ENCODE assay signal across 15 cellular contexts in the genomic region with DNA sequence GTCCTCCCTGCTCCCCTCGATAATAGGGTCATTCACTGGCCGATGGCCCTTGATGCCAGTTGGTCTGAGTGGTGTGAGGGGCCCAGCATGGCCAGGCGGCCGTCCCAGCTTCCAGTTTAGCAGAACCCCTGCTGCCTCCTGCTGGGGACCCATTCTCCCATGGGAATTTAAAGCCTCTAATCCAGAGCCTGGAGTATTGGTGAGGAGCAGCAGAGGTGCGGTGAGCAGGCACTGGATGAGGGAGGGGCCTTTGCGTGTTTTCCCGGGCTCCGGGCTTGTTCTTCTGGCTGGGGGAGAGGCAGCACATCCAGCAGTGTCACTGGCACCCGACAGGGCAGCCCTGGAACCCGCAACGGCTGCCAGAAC. TPM values are rescaled to one million over a fixed set of nuclear protein-coding genes. Genes with fewer than 3 reads are reported as not detected.
DNase-seq lines count a peak whose midpoint lies in the region; ATAC-seq and TF ChIP-seq lines count a peak whose summit lies in the region.
"Had no signal": no experiment of that assay in that cellular context is flagged by ENCODE, and none has a peak within 500 bp of the region (broad histone marks: within the 10 kb centered on the region; RNA-seq: fewer than 3 reads in every experiment).

No MANE protein-coding gene starts in this region.

- H3K4me2 ChIP-seq in GM23338 (no peak overlapping the region), mesenchymal stem cell (ENCODE audit: low read length, poor library complexity, severe bottlenecking) (no peak overlapping the region)

- no peaks in the 10 kb centered on the region for H4K20me1 ChIP-seq in GM23338 (replicated peaks; ENCODE audit: insufficient read depth)

- H3K79me2 ChIP-seq in GM23338 (replicated peaks; ENCODE audit: insufficient read depth) = no peaks in the 10 kb centered on the region

- H4K91ac ChIP-seq in mesenchymal stem cell (ENCODE audit: low read length) = no peak overlapping the region

- no peaks in the 10 kb centered on the region for H3K36me3 ChIP-seq in GM23338 (ENCODE audit: insufficient read depth)
- no peaks in the 10 kb centered on the region for H3K36me3 ChIP-seq in mesenchymal stem cell (ENCODE audit: control insufficient read depth in 1 of 2, insufficient read depth in 2 of 2, low read depth in 1 of 2, low read length in 2 of 2)
- H3K36me3 ChIP-seq: BLaER1 treated with 17β-estradiol and CSF1 and Interleukin-3, amounts not matched to agents 10 nM and 100 nM had no signal

- no peak overlapping the region for H2BK12ac ChIP-seq in mesenchymal stem cell (ENCODE audit: low read length in 2 of 2)

- ATAC-seq in GM23338 = peak; percentile 8; the same call in 2 of the 3 replicates
- ATAC-seq: CD8-positive, alpha-beta T cell had no signal

- no peak overlapping the region for H3K14ac ChIP-seq in mesenchymal stem cell (ENCODE audit: low read length in 2 of 2)

- no peaks in the 10 kb centered on the region for H3K79me1 ChIP-seq in mesenchymal stem cell (replicated peaks; ENCODE audit: low read length, poor library complexity, severe bottlenecking)

- H3K27me3 ChIP-seq in GM23338 (ENCODE audit: insufficient read depth) (no peaks in the 10 kb centered on the region), mesenchymal stem cell (ENCODE audit: control insufficient read depth in 1 of 2, insufficient read depth in 1 of 2, low read length in 2 of 2) (peaks cover 0 to 67% of the 10 kb centered on the region in 2 experiments)

- peak overlapping the region; percentile 96 for H2AK5ac ChIP-seq in mesenchymal stem cell (ENCODE audit: low read length, severe bottlenecking)

- no peak overlapping the region for H2BK15ac ChIP-seq in mesenchymal stem cell (ENCODE audit: low read depth, poor library complexity, severe bottlenecking)

- H3K27ac ChIP-seq in GM23338 (ENCODE audit: low read depth) = no peak overlapping the region
- peak overlapping the region; percentile 92 for H3K27ac ChIP-seq in angular gyrus (ENCODE audit: low read depth, low read length)
- H3K27ac ChIP-seq in mesenchymal stem cell (ENCODE audit: low read length, poor library complexity, severe bottlenecking) = peak overlapping the region; percentile 97
- H3K27ac ChIP-seq: BLaER1 treated with 17β-estradiol and CSF1 and Interleukin-3, amounts not matched to agents 10 nM and 100 nM; SK-N-MC had no signal

- H3K4ac ChIP-seq in mesenchymal stem cell (ENCODE audit: low read depth in 1 of 2, low read length in 2 of 2) = no peak overlapping the region

- no peak overlapping the region for H2BK120ac ChIP-seq in mesenchymal stem cell (ENCODE audit: low read depth, low read length)

- TF ChIP-seq CTCF in GM23338 (conservative IDR thresholded peaks at IDR 0.05; ENCODE audit: low read depth in 2 of 2) = peak in 1 of 2 experiments; percentile 18; a peak in 1 of 4 replicates

- H3K9me3 ChIP-seq in mesenchymal stem cell (ENCODE audit: control insufficient read depth, low read length) = no peaks in the 10 kb centered on the region
- H3K9me3 ChIP-seq: BLaER1 treated with 17β-estradiol and CSF1 and Interleukin-3, amounts not matched to agents 10 nM and 100 nM had no signal

- no peak overlapping the region for H3K27ac Mint-ChIP-seq in GM23338
- H3K27ac Mint-ChIP-seq in activated CD4-positive, alpha-beta T cell treated with anti-CD3 and anti-CD28 coated beads, Interleukin-2, amount 10 ng/mL, durations not matched to agents 24 days and 14 days = no peak overlapping the region
- H3K27ac Mint-ChIP-seq: CD8-positive, alpha-beta T cell had no signal

- no peak overlapping the region for H3K4me3 Mint-ChIP-seq in GM23338
- no peak overlapping the region for H3K4me3 Mint-ChIP-seq in activated CD4-positive, alpha-beta T cell treated with anti-CD3 and anti-CD28 coated beads, Interleukin-2, amount 10 ng/mL, durations not matched to agents 24 days and 14 days
- H3K4me3 Mint-ChIP-seq: CD8-positive, alpha-beta T cell had no signal

- no peak overlapping the region for H4K8ac ChIP-seq in mesenchymal stem cell (ENCODE audit: low read length)

- H2BK5ac ChIP-seq in mesenchymal stem cell (ENCODE audit: low read depth, low read length, poor library complexity, severe bottlenecking) = peak overlapping the region; percentile 99

- H3K36me3 Mint-ChIP-seq in GM23338 (ENCODE audit: low read depth) = no peaks in the 10 kb centered on the region; the same call in 2 of the 3 replicates
- no peaks in the 10 kb centered on the region for H3K36me3 Mint-ChIP-seq in activated CD4-positive, alpha-beta T cell treated with anti-CD3 and anti-CD28 coated beads, Interleukin-2, amount 10 ng/mL, durations not matched to agents 24 days and 14 days (ENCODE audit: low read depth)
- H3K36me3 Mint-ChIP-seq: CD8-positive, alpha-beta T cell had no signal

- intact Hi-C loops in activated CD4-positive, alpha-beta T cell treated with anti-CD3 and anti-CD28 coated beads, Interleukin-2, amount 10 ng/mL, durations not matched to agents 24 days and 14 days (cut with micrococcal nuclease) = no loop called here

- H3K9ac ChIP-seq in mesenchymal stem cell (ENCODE audit: low read length) = no peak overlapping the region
- H3K9ac ChIP-seq: BLaER1 treated with 17β-estradiol and CSF1 and Interleukin-3, amounts not matched to agents 10 nM and 100 nM had no signal

- no peaks in the 10 kb centered on the region for H3K9me3 Mint-ChIP-seq in GM23338
- no peaks in the 10 kb centered on the region for H3K9me3 Mint-ChIP-seq in activated CD4-positive, alpha-beta T cell treated with anti-CD3 and anti-CD28 coated beads, Interleukin-2, amount 10 ng/mL, durations not matched to agents 24 days and 14 days
- H3K9me3 Mint-ChIP-seq: CD8-positive, alpha-beta T cell had no signal

- H3K4me1 ChIP-seq in GM23338 (ENCODE audit: insufficient read depth) = no peaks in the 10 kb centered on the region
- H3K4me1 ChIP-seq in mesenchymal stem cell (ENCODE audit: control insufficient read depth, insufficient read depth, low read depth, low read length) = peaks cover 62% of the 10 kb centered on the region

- H3K9me2 ChIP-seq in GM23338 (ENCODE audit: insufficient read depth) = no peaks in the 10 kb centered on the region

- no peak overlapping the region for H3K23ac ChIP-seq in mesenchymal stem cell (ENCODE audit: low read length in 2 of 2)

- H3F3A ChIP-seq in GM23338 (replicated peaks; ENCODE audit: low read depth) = no peaks in the 10 kb centered on the region

- DNase-seq in ACHN (peak; percentile 47), GM23338 (ENCODE audit: low spot score) (no peak), mesenchymal stem cell (no peak), NCI-H446 treated with DMSO at 0.1 percent for 48 hours (lab: John Stamatoyannopoulos, UW) (no peak)
- no peak for DNase-seq in activated CD4-positive, alpha-beta T cell treated with anti-CD3 and anti-CD28 coated beads, Interleukin-2, amount 10 ng/mL, durations not matched to agents 24 days and 14 days
- no peak for DNase-seq in NK-92 treated with Interleukin-12 subunit alpha and Interleukin-12 subunit beta, amount 100 ng/mL, for 24 hours (lab: John Stamatoyannopoulos, UW)
- no peak for DNase-seq in stimulated activated CD8-positive, alpha-beta memory T cell treated with anti-CD3 and anti-CD28 coated beads, Interleukin-4, amount 100 ng/mL, for 48 hours
- DNase-seq: CD8-positive, alpha-beta T cell; NCI-H1105; NCI-H1694 treated with DMSO at 0.1 percent for 48 hours; NCI-H2107 had no signal

- peaks cover 7% of the 10 kb centered on the region for H3K4me1 Mint-ChIP-seq in GM23338
- H3K4me1 Mint-ChIP-seq in activated CD4-positive, alpha-beta T cell treated with anti-CD3 and anti-CD28 coated beads, Interleukin-2, amount 10 ng/mL, durations not matched to agents 24 days and 14 days = no peaks in the 10 kb centered on the region

- no peak overlapping the region for H3K4me3 ChIP-seq in GM23338
- H3K4me3 ChIP-seq in mesenchymal stem cell (ENCODE audit: insufficient read depth in 1 of 2, low read depth in 1 of 2, low read length in 2 of 2) = no peak overlapping the region
- H3K4me3 ChIP-seq: BLaER1 treated with 17β-estradiol and CSF1 and Interleukin-3, amounts not matched to agents 10 nM and 100 nM; K562; SK-N-MC had no signal

- 78% methylated on average over 11 of the region's 11 CpGs for WGBS in mesenchymal stem cell

- peaks cover 21% of the 10 kb centered on the region for H3K27me3 Mint-ChIP-seq in GM23338 (ENCODE audit: insufficient read depth, low read depth, poor library complexity)
- H3K27me3 Mint-ChIP-seq in activated CD4-positive, alpha-beta T cell treated with anti-CD3 and anti-CD28 coated beads, Interleukin-2, amount 10 ng/mL, durations not matched to agents 24 days and 14 days = no peaks in the 10 kb centered on the region

- in situ Hi-C loops in ACHN (cut with HindIII; ENCODE audit: low pct_ligation_motif_present, low pct_unique_long_range_greater_than_20kb, low sequenced_read_pairs) = no loop called here

- H2AFZ ChIP-seq in GM23338 (no peak overlapping the region), mesenchymal stem cell (ENCODE audit: low read depth, low read length) (no peak overlapping the region)

- no peak overlapping the region for H3K18ac ChIP-seq in mesenchymal stem cell (ENCODE audit: low read depth in 1 of 2, low read length in 2 of 2)

TF ChIP-seq in GM23338, 12 proteins besides CTCF, POLR2A, EP300 and RAD21 (continues in another document):
- TF ChIP-seq, protein P1, sequence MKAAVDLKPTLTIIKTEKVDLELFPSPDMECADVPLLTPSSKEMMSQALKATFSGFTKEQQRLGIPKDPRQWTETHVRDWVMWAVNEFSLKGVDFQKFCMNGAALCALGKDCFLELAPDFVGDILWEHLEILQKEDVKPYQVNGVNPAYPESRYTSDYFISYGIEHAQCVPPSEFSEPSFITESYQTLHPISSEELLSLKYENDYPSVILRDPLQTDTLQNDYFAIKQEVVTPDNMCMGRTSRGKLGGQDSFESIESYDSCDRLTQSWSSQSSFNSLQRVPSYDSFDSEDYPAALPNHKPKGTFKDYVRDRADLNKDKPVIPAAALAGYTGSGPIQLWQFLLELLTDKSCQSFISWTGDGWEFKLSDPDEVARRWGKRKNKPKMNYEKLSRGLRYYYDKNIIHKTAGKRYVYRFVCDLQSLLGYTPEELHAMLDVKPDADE (IDR thresholded peaks at IDR 0.05) = no peak

RNA-seq across cellular contexts. Expression of a gene that starts 17.4 kb away (rescaled TPM):
- total RNA-seq in GM23338 (2014; rRNA removed; shearing (Covaris generic)) = 0.83 and 2.6 TPM in 2 replicates
- polyA plus RNA-seq in GM23338 (2016; fragmentation: Nextera tagmentation; extraction: Ambion mirVana) = 0.32 and 0.45 TPM in 2 replicates
- 0.18 TPM for polyA plus RNA-seq in mesenchymal stem cell (2013, experiment 1 of 2)
- polyA plus RNA-seq in mesenchymal stem cell (2013, experiment 2 of 2) = 0.05 TPM
- 0.28 TPM in 1 of 2 replicates, not detected in the other for total RNA-seq in activated CD4-positive, alpha-beta T cell treated with anti-CD3 and anti-CD28 coated beads, Interleukin-2, amount 10 ng/mL, durations not matched to agents 24 days and 14 days
- total RNA-seq: CD8-positive, alpha-beta T cell had no signal
- polyA plus RNA-seq: K562 had no signal

RNA-seq across cellular contexts. Expression of a gene that starts 40.3 kb away (rescaled TPM):
- total RNA-seq in GM23338 (2014; rRNA removed; shearing (Covaris generic)) = 2.2 TPM in 2 replicates
- 1.1 and 2.1 TPM in 2 replicates for polyA plus RNA-seq in GM23338 (2016; fragmentation: Nextera tagmentation; extraction: Ambion mirVana)
- polyA plus RNA-seq in mesenchymal stem cell (2013, experiment 1 of 2) = 0.18 TPM
- 0.05 TPM for polyA plus RNA-seq in mesenchymal stem cell (2013, experiment 2 of 2)
- 0.54 and 1.4 TPM in 2 replicates for total RNA-seq in activated CD4-positive, alpha-beta T cell treated with anti-CD3 and anti-CD28 coated beads, Interleukin-2, amount 10 ng/mL, durations not matched to agents 24 days and 14 days
- total RNA-seq: K562 had no signal
- polyA plus RNA-seq: K562 had no signal
